In the genomic region with DNA sequence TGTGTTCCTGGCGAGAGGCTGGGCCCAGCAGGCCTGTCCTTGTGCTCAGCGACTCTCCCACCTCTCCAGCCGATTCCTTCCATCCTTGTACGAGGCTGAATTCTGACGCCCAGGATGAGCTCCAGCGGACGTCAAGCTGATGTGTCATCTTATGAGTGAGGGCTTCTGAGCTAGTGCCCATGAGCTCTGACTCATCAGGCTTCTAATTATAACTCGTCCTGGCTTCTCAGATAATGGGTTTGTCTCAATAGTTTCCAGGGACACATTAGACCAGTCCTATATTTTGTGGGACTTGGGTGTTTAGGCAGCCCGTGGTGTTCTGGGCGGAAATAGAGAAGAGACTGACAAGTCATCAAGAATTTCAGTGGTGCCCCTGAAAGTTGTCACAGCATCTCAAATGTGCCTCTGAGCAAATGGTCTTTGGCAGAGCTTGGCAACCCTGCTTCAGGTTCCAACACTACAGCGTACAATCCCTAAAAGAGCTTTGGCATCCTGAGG, we compare ENCODE assay signal across 9 cellular contexts.
DNase-seq lines count a peak whose midpoint lies in the region; ATAC-seq and TF ChIP-seq lines count a peak whose summit lies in the region.
"Had no signal": no experiment of that assay in that cellular context is flagged by ENCODE, and none has a peak within 500 bp of the region (broad histone marks: within the 10 kb centered on the region; RNA-seq: fewer than 3 reads in every experiment).

No MANE protein-coding gene starts in this region.

- H3K79me2 ChIP-seq in osteoblast (ENCODE audit: insufficient read depth, low read length): no peaks in the 10 kb centered on the region

- CTCF ChIA-PET in activated CD8-positive, alpha-beta memory T cell treated with anti-CD3 and anti-CD28 coated beads, Interleukin-2, amount 10 ng/mL, durations not matched to agents 7 days and 5 days (lab: Charles Lee): interaction anchor here (0.7 to 3.8 kb wide), 12 partner anchors 8 to 361 kb away, joined by 3 to 13 read pairs (median 4); no protein-coding TSS in a partner anchor

- ATAC-seq in activated CD8-positive, alpha-beta memory T cell treated with anti-CD3 and anti-CD28 coated beads, Interleukin-2, amount 10 ng/mL, durations not matched to agents 7 days and 5 days: peak; percentile 88
- ATAC-seq in HG03045 (IDR thresholded peaks at IDR 0.05; ENCODE audit: unreplicated experiment) (no peak), GM21529 (IDR thresholded peaks at IDR 0.05; ENCODE audit: unreplicated experiment) (no peak)

- peaks cover 47% of the 10 kb centered on the region for H3K4me1 Mint-ChIP-seq in activated CD8-positive, alpha-beta memory T cell treated with anti-CD3 and anti-CD28 coated beads, Interleukin-2, amount 10 ng/mL, durations not matched to agents 7 days and 5 days

- no peak overlapping the region for H3K4me3 ChIP-seq in effector memory CD4-positive, alpha-beta T cell (ENCODE audit: insufficient read depth, low read depth, low read length, poor library complexity, severe bottlenecking)
- H3K4me3 ChIP-seq in osteoblast (ENCODE audit: insufficient read depth, low read length): no peak overlapping the region
- H3K4me3 ChIP-seq: ovary had no signal

- H3K4me1 ChIP-seq in effector memory CD4-positive, alpha-beta T cell (ENCODE audit: control insufficient read depth, insufficient read depth, low read length, poor library complexity, severe bottlenecking): peaks cover 17% of the 10 kb centered on the region
- peaks cover 34% of the 10 kb centered on the region for H3K4me1 ChIP-seq in osteoblast (ENCODE audit: insufficient read depth, low read length)

- peak overlapping the region; percentile 27 for H3K4me3 Mint-ChIP-seq in activated CD8-positive, alpha-beta memory T cell treated with anti-CD3 and anti-CD28 coated beads, Interleukin-2, amount 10 ng/mL, durations not matched to agents 7 days and 5 days

- H4K20me1 ChIP-seq in osteoblast (ENCODE audit: insufficient read depth, low read length): no peaks in the 10 kb centered on the region

- H3K4me2 ChIP-seq in osteoblast (ENCODE audit: insufficient read depth, low read length): peak overlapping the region; percentile 32

- H3K27me3 Mint-ChIP-seq in activated CD8-positive, alpha-beta memory T cell treated with anti-CD3 and anti-CD28 coated beads, Interleukin-2, amount 10 ng/mL, durations not matched to agents 7 days and 5 days: no peaks in the 10 kb centered on the region

- no peak overlapping the region for H2AFZ ChIP-seq in osteoblast (ENCODE audit: low read length)

- no peak for TF ChIP-seq CTCF in osteoblast (IDR thresholded peaks at IDR 0.05; ENCODE audit: extremely low read depth, low read depth, low read length)

- no peaks in the 10 kb centered on the region for H3K36me3 ChIP-seq in effector memory CD4-positive, alpha-beta T cell (ENCODE audit: control insufficient read depth, insufficient read depth, low read length)
- H3K36me3 ChIP-seq in osteoblast (ENCODE audit: insufficient read depth, low read length): no peaks in the 10 kb centered on the region
- H3K36me3 ChIP-seq: ovary had no signal

- peak overlapping the region; percentile 84 for H3K27ac Mint-ChIP-seq in activated CD8-positive, alpha-beta memory T cell treated with anti-CD3 and anti-CD28 coated beads, Interleukin-2, amount 10 ng/mL, durations not matched to agents 7 days and 5 days

- no peaks in the 10 kb centered on the region for H3K9me3 ChIP-seq in effector memory CD4-positive, alpha-beta T cell (ENCODE audit: control insufficient read depth, low read length)
- no peaks in the 10 kb centered on the region for H3K9me3 ChIP-seq in osteoblast (ENCODE audit: low read depth, low read length)
- H3K9me3 ChIP-seq: ovary had no signal

- H3K27me3 ChIP-seq in effector memory CD4-positive, alpha-beta T cell (replicated peaks; ENCODE audit: control insufficient read depth, insufficient read depth, low read length, poor library complexity, severe bottlenecking): no peaks in the 10 kb centered on the region
- H3K27me3 ChIP-seq in osteoblast (ENCODE audit: insufficient read depth, low read length): no peaks in the 10 kb centered on the region
- H3K27me3 ChIP-seq: ovary had no signal

- DNase-seq in activated CD8-positive, alpha-beta memory T cell treated with anti-CD3 and anti-CD28 coated beads, Interleukin-2, amount 10 ng/mL, durations not matched to agents 7 days and 5 days: peak; percentile 58
- DNase-seq in activated CD8-positive, alpha-beta memory T cell treated with anti-CD3 and anti-CD28 coated beads, Interleukin-2, amount 50 U/mL, for 4 hours: no peak
- DNase-seq in SW 1271 (lab: John Stamatoyannopoulos, UW) (peak; percentile 94), osteoblast (ENCODE audit: insufficient read length, low spot score, missing footprints) (peak; percentile 74), NCI-H82 (lab: John Stamatoyannopoulos, UW) (no peak)
- peak in 2 of 3 donors; percentile 34 to 37 for DNase-seq in effector memory CD4-positive, alpha-beta T cell

- H3K27ac ChIP-seq in effector memory CD4-positive, alpha-beta T cell (ENCODE audit: insufficient read depth, low read length, poor library complexity, severe bottlenecking): peak overlapping the region; percentile 46
- H3K27ac ChIP-seq in osteoblast (ENCODE audit: low read depth, low read length): peak overlapping the region; percentile 95
- H3K27ac ChIP-seq: ovary had no signal

- peaks cover 7% of the 10 kb centered on the region for H3K9me3 Mint-ChIP-seq in activated CD8-positive, alpha-beta memory T cell treated with anti-CD3 and anti-CD28 coated beads, Interleukin-2, amount 10 ng/mL, durations not matched to agents 7 days and 5 days (ENCODE audit: low read depth)

- peaks cover 29% of the 10 kb centered on the region for H3K36me3 Mint-ChIP-seq in activated CD8-positive, alpha-beta memory T cell treated with anti-CD3 and anti-CD28 coated beads, Interleukin-2, amount 10 ng/mL, durations not matched to agents 7 days and 5 days

Comparison
In these comparisons a context has a peak if more than half of its experiments do, and no peak if none do; other contexts are left out.
1. DNase-seq: peak in activated CD8-positive, alpha-beta memory T cell treated with anti-CD3 and anti-CD28 coated beads, Interleukin-2, amount 10 ng/mL, durations not matched to agents 7 days and 5 days (single experiment), SW 1271 (2 of 2), effector memory CD4-positive, alpha-beta T cell (2 of 3) and osteoblast (single experiment); none in activated CD8-positive, alpha-beta memory T cell treated with anti-CD3 and anti-CD28 coated beads, Interleukin-2, amount 50 U/mL, for 4 hours (single experiment) and NCI-H82 (single experiment).